In genomic region chr16:9055115-9055514, GRCh38 we compare ENCODE assay signal across 2 cellular contexts.
TF ChIP-seq lines count a peak whose summit lies in the region.

No MANE protein-coding gene starts in this region.

TF ChIP-seq in HepG2, 621 proteins besides CTCF, POLR2A, EP300 and RAD21:
- TF ChIP-seq ZNF503 (CRISPR knock-in tag; IDR thresholded peaks at IDR 0.05) (no peak), ZNF33A (CRISPR knock-in tag; IDR thresholded peaks at IDR 0.05; ENCODE audit: borderline replicate concordance) (0 out of 2 replicates have a peak, but pooled peaks have one; percentile 39), LBX2 (CRISPR knock-in tag; IDR thresholded peaks at IDR 0.05; ENCODE audit: borderline replicate concordance) (no peak), POLR2G (IDR thresholded peaks at IDR 0.05; ENCODE audit: low read depth, low read length) (no peak), ZFP90 (CRISPR knock-in tag; IDR thresholded peaks at IDR 0.05; ENCODE audit: borderline replicate concordance) (peak; percentile 92; the same call in 1 of the 2 replicates)

TF ChIP-seq in IMR-90, 13 proteins besides CTCF, POLR2A, EP300 and RAD21:
- TF ChIP-seq RFX5 (IDR thresholded peaks at IDR 0.05; ENCODE audit: low read depth, low read length) (no peak), SMC3 (IDR thresholded peaks at IDR 0.05; ENCODE audit: low read depth, low read length) (no peak), BHLHE40 (IDR thresholded peaks at IDR 0.05; ENCODE audit: low read depth, low read length) (no peak), RCOR1 (IDR thresholded peaks at IDR 0.05; ENCODE audit: insufficient replicate concordance, low read length) (no peak), CEBPB (IDR thresholded peaks at IDR 0.05; ENCODE audit: low read depth, low read length) (no peak)
- TF ChIP-seq, protein P1, sequence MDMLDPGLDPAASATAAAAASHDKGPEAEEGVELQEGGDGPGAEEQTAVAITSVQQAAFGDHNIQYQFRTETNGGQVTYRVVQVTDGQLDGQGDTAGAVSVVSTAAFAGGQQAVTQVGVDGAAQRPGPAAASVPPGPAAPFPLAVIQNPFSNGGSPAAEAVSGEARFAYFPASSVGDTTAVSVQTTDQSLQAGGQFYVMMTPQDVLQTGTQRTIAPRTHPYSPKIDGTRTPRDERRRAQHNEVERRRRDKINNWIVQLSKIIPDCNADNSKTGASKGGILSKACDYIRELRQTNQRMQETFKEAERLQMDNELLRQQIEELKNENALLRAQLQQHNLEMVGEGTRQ (IDR thresholded peaks at IDR 0.05; ENCODE audit: low read depth, low read length): no peak
